ENCODE assay signal across 13 cellular contexts in genomic region chr21:26546698-26547097, GRCh38. TPM values are rescaled to one million over a fixed set of nuclear protein-coding genes. Genes with fewer than 3 reads are reported as not detected.
DNase-seq lines count a peak whose midpoint lies in the region; ATAC-seq and TF ChIP-seq lines count a peak whose summit lies in the region.
"Had no signal": no experiment of that assay in that cellular context is flagged by ENCODE, and none has a peak within 500 bp of the region (broad histone marks: within the 10 kb centered on the region; RNA-seq: fewer than 3 reads in every experiment).

No MANE protein-coding gene starts in this region.

- no peak overlapping the region for H3K4me3 ChIP-seq in body of pancreas
- H3K4me3 ChIP-seq in HAP-1 = no peak overlapping the region

- CTCF ChIA-PET in activated CD8-positive, alpha-beta T cell treated with anti-CD3 and anti-CD28 coated beads for 36 hours (lab: Charles Lee) = no interaction called here

- 58 to 78% methylated on average over 8 of the region's 8 CpGs for WGBS in body of pancreas, 2 donors

- peak; percentile 33 for ATAC-seq in body of pancreas
- peak; percentile 71 for ATAC-seq in left ventricle myocardium superior
- ATAC-seq in activated CD8-positive, alpha-beta T cell treated with anti-CD3 and anti-CD28 coated beads for 36 hours = no peak
- ATAC-seq in HG03521 (IDR thresholded peaks at IDR 0.05; ENCODE audit: unreplicated experiment) = no peak
- no peak for ATAC-seq in HG03280 (IDR thresholded peaks at IDR 0.05; ENCODE audit: unreplicated experiment)
- ATAC-seq: T-cell had no signal

- H3K4me1 Mint-ChIP-seq in activated CD8-positive, alpha-beta T cell treated with anti-CD3 and anti-CD28 coated beads for 36 hours (ENCODE audit: low read depth) = no peaks in the 10 kb centered on the region
- H3K4me1 Mint-ChIP-seq: T-cell had no signal

- POLR2A ChIA-PET in activated CD8-positive, alpha-beta T cell treated with anti-CD3 and anti-CD28 coated beads for 36 hours (lab: Charles Lee) = no interaction called here

- H3K36me3 ChIP-seq in body of pancreas (replicated peaks in 1 of 2; ENCODE audit: insufficient read depth in 1 of 2, low read depth in 2 of 2) (no peaks in the 10 kb centered on the region), HAP-1 (replicated peaks) (no peaks in the 10 kb centered on the region)

- peak overlapping the region in 2 of 4 donors; percentile 24 to 39 for H3K27ac ChIP-seq in body of pancreas

- no peaks in the 10 kb centered on the region for H3K9me3 Mint-ChIP-seq in activated CD8-positive, alpha-beta T cell treated with anti-CD3 and anti-CD28 coated beads for 36 hours
- H3K9me3 Mint-ChIP-seq: activated naive CD4-positive, alpha-beta T cell treated with anti-CD3 and anti-CD28 coated beads for 36 hours had no signal

- H3K27ac Mint-ChIP-seq in activated CD8-positive, alpha-beta T cell treated with anti-CD3 and anti-CD28 coated beads for 36 hours = no peak overlapping the region
- H3K27ac Mint-ChIP-seq: activated naive CD4-positive, alpha-beta T cell treated with anti-CD3 and anti-CD28 coated beads for 36 hours; T-cell had no signal

- no peak for TF ChIP-seq POLR2A in body of pancreas (IDR thresholded peaks at IDR 0.05)

- H3K27me3 Mint-ChIP-seq in activated CD8-positive, alpha-beta T cell treated with anti-CD3 and anti-CD28 coated beads for 36 hours = no peaks in the 10 kb centered on the region
- H3K27me3 Mint-ChIP-seq: T-cell had no signal

- in situ Hi-C loops in HAP-1 (cut with MboI; ENCODE audit: low sequenced_read_pairs) = no loop called here

- no peak for TF ChIP-seq CTCF in body of pancreas (IDR thresholded peaks at IDR 0.05)
- TF ChIP-seq CTCF in activated CD8-positive, alpha-beta T cell treated with anti-CD3 and anti-CD28 coated beads for 36 hours (IDR thresholded peaks at IDR 0.05) = no peak

- H3K27me3 ChIP-seq in body of pancreas (no peaks in the 10 kb centered on the region), HAP-1 (ENCODE audit: low read depth) (no peaks in the 10 kb centered on the region)

- H3K4me1 ChIP-seq in body of pancreas (no peaks in the 10 kb centered on the region), HAP-1 (no peaks in the 10 kb centered on the region)

- peak; percentile 70 for DNase-seq in CD1c-positive myeloid dendritic cell (ENCODE audit: extremely low spot score)
- peak in 2 of 4 donors; percentile 15 to 37 for DNase-seq in body of pancreas
- DNase-seq in left ventricle myocardium superior = peak; percentile 39
- peak; percentile 27 for DNase-seq in putamen (ENCODE audit: low spot score)
- no peak for DNase-seq in activated CD8-positive, alpha-beta T cell treated with anti-CD3 and anti-CD28 coated beads for 36 hours
- DNase-seq in HAP-1 (ENCODE audit: low spot score in 2 of 2) = no peak
- DNase-seq: activated naive CD4-positive, alpha-beta T cell treated with anti-CD3 and anti-CD28 coated beads for 36 hours; GF-D8; midbrain; NCI-H1694 had no signal

- no peak overlapping the region for H3K4me3 Mint-ChIP-seq in activated CD8-positive, alpha-beta T cell treated with anti-CD3 and anti-CD28 coated beads for 36 hours
- H3K4me3 Mint-ChIP-seq: activated naive CD4-positive, alpha-beta T cell treated with anti-CD3 and anti-CD28 coated beads for 36 hours; T-cell had no signal

- H3K9me3 ChIP-seq in body of pancreas (no peaks in the 10 kb centered on the region), HAP-1 (no peaks in the 10 kb centered on the region)

- intact Hi-C loops in body of pancreas (cut with DNase I) = no loop called here
- intact Hi-C loops in left ventricle myocardium superior (cut with micrococcal nuclease) = no loop called here
- intact Hi-C loops in activated CD8-positive, alpha-beta T cell treated with anti-CD3 and anti-CD28 coated beads for 36 hours (cut with micrococcal nuclease) = no loop called here

- no peaks in the 10 kb centered on the region for H3K36me3 Mint-ChIP-seq in activated CD8-positive, alpha-beta T cell treated with anti-CD3 and anti-CD28 coated beads for 36 hours (ENCODE audit: low read depth)
- H3K36me3 Mint-ChIP-seq: T-cell had no signal

RNA-seq across cellular contexts. Expression of gene CYYR1, which starts 26.4 kb away (rescaled TPM):
- 1 to 10 TPM; 4.3 to 5.2 TPM for total RNA-seq in body of pancreas
- total RNA-seq in left ventricle myocardium superior = 27.5 TPM
- not detected for total RNA-seq in activated CD8-positive, alpha-beta T cell treated with anti-CD3 and anti-CD28 coated beads for 36 hours
- total RNA-seq: activated naive CD4-positive, alpha-beta T cell treated with anti-CD3 and anti-CD28 coated beads for 36 hours had no signal

Comparison
In these comparisons a context has a peak if more than half of its experiments do, and no peak if none do; other contexts are left out.
1. DNase-seq: peak in CD1c-positive myeloid dendritic cell (single experiment), left ventricle myocardium superior (single experiment) and putamen (single experiment); none in activated CD8-positive, alpha-beta T cell treated with anti-CD3 and anti-CD28 coated beads for 36 hours (single experiment) and HAP-1 (0 of 2).
2. ATAC-seq: peak in body of pancreas (single experiment) and left ventricle myocardium superior (single experiment); none in activated CD8-positive, alpha-beta T cell treated with anti-CD3 and anti-CD28 coated beads for 36 hours (single experiment), HG03521 (single experiment) and HG03280 (single experiment).
3. RNA of gene CYYR1, which starts 26.4 kb away (total RNA-seq): 27.5 TPM in left ventricle myocardium superior (single experiment) and 4.3 to 5.2 TPM in body of pancreas; not detected in activated CD8-positive, alpha-beta T cell treated with anti-CD3 and anti-CD28 coated beads for 36 hours; every median in the first group is over 4 times any median in the second.